In the genomic region with DNA sequence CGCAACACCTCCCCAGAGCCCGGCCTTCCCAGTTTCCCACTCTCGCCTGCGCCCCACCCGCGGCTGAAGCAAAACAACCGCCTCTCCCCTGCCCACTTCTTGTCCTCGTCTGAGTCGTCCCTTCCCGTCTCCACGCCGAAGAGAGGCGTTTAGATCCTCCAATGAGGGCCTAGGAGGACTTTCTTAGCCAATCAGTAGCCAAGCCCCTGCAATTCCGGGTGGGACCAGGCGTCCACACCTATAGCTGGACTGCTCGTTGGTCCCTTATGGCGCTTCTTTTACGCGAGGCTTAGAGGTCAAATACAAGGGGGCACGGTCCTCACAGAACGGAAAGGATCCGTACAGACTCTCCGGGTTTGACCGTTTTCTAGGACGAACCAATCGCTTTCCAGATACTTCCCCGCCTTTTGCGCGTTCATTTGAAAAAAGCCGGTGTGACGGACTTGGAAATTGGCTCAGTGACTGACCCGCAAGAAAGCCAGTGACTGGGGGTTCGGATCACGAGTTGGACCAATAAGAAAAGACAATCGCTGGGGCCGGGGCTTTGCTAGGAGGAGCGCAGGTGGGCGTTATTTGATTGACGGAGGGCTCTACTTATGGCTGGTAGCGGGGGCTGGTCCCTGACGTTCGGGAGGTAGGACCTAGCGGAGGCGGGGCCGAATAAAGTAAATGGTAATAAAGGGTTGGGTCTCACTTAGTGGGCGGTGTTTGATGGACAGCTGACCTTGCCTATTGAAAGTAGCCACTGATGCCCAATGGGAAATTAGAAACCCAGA, we compare ENCODE assay signal across 1 cellular context.
TF ChIP-seq lines count a peak whose summit lies in the region.

No MANE protein-coding gene starts in this region.

TF ChIP-seq in HepG2, 621 proteins besides CTCF, POLR2A, EP300 and RAD21 (continued from another document and continues in another):
- TF ChIP-seq, protein P1, sequence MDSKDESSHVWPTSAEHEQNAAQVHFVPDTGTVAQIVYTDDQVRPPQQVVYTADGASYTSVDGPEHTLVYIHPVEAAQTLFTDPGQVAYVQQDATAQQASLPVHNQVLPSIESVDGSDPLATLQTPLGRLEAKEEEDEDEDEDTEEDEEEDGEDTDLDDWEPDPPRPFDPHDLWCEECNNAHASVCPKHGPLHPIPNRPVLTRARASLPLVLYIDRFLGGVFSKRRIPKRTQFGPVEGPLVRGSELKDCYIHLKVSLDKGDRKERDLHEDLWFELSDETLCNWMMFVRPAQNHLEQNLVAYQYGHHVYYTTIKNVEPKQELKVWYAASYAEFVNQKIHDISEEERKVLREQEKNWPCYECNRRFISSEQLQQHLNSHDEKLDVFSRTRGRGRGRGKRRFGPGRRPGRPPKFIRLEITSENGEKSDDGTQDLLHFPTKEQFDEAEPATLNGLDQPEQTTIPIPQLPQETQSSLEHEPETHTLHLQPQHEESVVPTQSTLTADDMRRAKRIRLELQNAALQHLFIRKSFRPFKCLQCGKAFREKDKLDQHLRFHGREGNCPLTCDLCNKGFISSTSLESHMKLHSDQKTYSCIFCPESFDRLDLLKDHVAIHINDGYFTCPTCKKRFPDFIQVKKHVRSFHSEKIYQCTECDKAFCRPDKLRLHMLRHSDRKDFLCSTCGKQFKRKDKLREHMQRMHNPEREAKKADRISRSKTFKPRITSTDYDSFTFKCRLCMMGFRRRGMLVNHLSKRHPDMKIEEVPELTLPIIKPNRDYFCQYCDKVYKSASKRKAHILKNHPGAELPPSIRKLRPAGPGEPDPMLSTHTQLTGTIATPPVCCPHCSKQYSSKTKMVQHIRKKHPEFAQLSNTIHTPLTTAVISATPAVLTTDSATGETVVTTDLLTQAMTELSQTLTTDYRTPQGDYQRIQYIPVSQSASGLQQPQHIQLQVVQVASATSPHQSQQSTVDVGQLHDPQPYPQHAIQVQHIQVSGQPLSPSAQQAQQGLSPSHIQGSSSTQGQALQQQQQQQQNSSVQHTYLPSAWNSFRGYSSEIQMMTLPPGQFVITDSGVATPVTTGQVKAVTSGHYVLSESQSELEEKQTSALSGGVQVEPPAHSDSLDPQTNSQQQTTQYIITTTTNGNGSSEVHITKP (CRISPR knock-in tag; IDR thresholded peaks at IDR 0.05; ENCODE audit: low read depth), result no peak; the same call in 1 of the 2 replicates
- TF ChIP-seq, protein P2, sequence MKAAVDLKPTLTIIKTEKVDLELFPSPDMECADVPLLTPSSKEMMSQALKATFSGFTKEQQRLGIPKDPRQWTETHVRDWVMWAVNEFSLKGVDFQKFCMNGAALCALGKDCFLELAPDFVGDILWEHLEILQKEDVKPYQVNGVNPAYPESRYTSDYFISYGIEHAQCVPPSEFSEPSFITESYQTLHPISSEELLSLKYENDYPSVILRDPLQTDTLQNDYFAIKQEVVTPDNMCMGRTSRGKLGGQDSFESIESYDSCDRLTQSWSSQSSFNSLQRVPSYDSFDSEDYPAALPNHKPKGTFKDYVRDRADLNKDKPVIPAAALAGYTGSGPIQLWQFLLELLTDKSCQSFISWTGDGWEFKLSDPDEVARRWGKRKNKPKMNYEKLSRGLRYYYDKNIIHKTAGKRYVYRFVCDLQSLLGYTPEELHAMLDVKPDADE (CRISPR knock-in tag; IDR thresholded peaks at IDR 0.05), result no peak
- peak; percentile 61 for TF ChIP-seq JARID2 (CRISPR knock-in tag; IDR thresholded peaks at IDR 0.05; ENCODE audit: insufficient replicate concordance)
- TF ChIP-seq, protein P3, sequence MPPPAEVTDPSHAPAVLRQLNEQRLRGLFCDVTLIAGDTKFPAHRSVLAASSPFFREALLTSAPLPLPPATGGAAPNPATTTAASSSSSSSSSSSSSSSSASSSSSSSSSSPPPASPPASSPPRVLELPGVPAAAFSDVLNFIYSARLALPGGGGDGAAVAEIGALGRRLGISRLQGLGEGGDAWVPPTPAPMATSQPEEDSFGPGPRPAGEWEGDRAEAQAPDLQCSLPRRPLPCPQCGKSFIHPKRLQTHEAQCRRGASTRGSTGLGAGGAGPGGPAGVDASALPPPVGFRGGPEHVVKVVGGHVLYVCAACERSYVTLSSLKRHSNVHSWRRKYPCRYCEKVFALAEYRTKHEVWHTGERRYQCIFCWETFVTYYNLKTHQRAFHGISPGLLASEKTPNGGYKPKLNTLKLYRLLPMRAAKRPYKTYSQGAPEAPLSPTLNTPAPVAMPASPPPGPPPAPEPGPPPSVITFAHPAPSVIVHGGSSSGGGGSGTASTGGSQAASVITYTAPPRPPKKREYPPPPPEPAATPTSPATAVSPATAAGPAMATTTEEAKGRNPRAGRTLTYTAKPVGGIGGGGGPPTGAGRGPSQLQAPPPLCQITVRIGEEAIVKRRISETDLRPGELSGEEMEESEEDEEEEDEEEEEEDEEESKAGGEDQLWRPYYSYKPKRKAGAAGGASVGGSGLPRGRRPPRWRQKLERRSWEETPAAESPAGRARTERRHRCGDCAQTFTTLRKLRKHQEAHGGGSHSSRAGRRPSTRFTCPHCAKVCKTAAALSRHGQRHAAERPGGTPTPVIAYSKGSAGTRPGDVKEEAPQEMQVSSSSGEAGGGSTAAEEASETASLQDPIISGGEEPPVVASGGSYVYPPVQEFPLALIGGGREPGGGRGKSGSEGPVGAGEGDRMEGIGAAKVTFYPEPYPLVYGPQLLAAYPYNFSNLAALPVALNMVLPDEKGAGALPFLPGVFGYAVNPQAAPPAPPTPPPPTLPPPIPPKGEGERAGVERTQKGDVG (CRISPR knock-in tag; IDR thresholded peaks at IDR 0.05; ENCODE audit: borderline replicate concordance), result peak; percentile 75; the same call in 1 of the 2 replicates
- no peak for TF ChIP-seq HMG20B (CRISPR knock-in tag; conservative IDR thresholded peaks at IDR 0.05)
- TF ChIP-seq, protein P4, sequence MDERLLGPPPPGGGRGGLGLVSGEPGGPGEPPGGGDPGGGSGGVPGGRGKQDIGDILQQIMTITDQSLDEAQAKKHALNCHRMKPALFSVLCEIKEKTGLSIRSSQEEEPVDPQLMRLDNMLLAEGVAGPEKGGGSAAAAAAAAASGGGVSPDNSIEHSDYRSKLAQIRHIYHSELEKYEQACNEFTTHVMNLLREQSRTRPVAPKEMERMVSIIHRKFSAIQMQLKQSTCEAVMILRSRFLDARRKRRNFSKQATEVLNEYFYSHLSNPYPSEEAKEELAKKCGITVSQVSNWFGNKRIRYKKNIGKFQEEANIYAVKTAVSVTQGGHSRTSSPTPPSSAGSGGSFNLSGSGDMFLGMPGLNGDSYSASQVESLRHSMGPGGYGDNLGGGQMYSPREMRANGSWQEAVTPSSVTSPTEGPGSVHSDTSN (CRISPR knock-in tag; IDR thresholded peaks at IDR 0.05), result peak; percentile 94
- TF ChIP-seq NFATC3 (CRISPR knock-in tag; IDR thresholded peaks at IDR 0.05), result peak; percentile 23; the same call in 1 of the 2 replicates
- TF ChIP-seq ZSCAN25 (CRISPR knock-in tag; IDR thresholded peaks at IDR 0.05), result peak; percentile 97
- TF ChIP-seq, protein P5, sequence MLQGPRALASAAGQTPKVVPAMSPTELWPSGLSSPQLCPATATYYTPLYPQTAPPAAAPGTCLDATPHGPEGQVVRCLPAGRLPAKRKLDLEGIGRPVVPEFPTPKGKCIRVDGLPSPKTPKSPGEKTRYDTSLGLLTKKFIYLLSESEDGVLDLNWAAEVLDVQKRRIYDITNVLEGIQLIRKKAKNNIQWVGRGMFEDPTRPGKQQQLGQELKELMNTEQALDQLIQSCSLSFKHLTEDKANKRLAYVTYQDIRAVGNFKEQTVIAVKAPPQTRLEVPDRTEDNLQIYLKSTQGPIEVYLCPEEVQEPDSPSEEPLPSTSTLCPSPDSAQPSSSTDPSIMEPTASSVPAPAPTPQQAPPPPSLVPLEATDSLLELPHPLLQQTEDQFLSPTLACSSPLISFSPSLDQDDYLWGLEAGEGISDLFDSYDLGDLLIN (CRISPR knock-in tag; IDR thresholded peaks at IDR 0.05; ENCODE audit: borderline replicate concordance), result peak; percentile 75; the same call in 1 of the 2 replicates
- TF ChIP-seq KMT2B (CRISPR knock-in tag; IDR thresholded peaks at IDR 0.05), result peak; percentile 71; the same call in 1 of the 2 replicates
- peak; percentile 87; the same call in 1 of the 2 replicates for TF ChIP-seq ZNF615 (CRISPR knock-in tag; IDR thresholded peaks at IDR 0.05; ENCODE audit: borderline replicate concordance)
- no peak for TF ChIP-seq WIZ (CRISPR knock-in tag; IDR thresholded peaks at IDR 0.05)
- peak; percentile 96 for TF ChIP-seq POLR2AphosphoS2 (IDR thresholded peaks at IDR 0.05; ENCODE audit: low read depth, low read length)
- 0 out of 2 replicates have a peak, but pooled peaks have one; percentile 35 for TF ChIP-seq EEA1 (CRISPR knock-in tag; IDR thresholded peaks at IDR 0.05; ENCODE audit: borderline replicate concordance)
- TF ChIP-seq ZSCAN30 (CRISPR knock-in tag; IDR thresholded peaks at IDR 0.05), result 0 out of 2 replicates have a peak, but pooled peaks have one; percentile 26
- TF ChIP-seq, protein P6, sequence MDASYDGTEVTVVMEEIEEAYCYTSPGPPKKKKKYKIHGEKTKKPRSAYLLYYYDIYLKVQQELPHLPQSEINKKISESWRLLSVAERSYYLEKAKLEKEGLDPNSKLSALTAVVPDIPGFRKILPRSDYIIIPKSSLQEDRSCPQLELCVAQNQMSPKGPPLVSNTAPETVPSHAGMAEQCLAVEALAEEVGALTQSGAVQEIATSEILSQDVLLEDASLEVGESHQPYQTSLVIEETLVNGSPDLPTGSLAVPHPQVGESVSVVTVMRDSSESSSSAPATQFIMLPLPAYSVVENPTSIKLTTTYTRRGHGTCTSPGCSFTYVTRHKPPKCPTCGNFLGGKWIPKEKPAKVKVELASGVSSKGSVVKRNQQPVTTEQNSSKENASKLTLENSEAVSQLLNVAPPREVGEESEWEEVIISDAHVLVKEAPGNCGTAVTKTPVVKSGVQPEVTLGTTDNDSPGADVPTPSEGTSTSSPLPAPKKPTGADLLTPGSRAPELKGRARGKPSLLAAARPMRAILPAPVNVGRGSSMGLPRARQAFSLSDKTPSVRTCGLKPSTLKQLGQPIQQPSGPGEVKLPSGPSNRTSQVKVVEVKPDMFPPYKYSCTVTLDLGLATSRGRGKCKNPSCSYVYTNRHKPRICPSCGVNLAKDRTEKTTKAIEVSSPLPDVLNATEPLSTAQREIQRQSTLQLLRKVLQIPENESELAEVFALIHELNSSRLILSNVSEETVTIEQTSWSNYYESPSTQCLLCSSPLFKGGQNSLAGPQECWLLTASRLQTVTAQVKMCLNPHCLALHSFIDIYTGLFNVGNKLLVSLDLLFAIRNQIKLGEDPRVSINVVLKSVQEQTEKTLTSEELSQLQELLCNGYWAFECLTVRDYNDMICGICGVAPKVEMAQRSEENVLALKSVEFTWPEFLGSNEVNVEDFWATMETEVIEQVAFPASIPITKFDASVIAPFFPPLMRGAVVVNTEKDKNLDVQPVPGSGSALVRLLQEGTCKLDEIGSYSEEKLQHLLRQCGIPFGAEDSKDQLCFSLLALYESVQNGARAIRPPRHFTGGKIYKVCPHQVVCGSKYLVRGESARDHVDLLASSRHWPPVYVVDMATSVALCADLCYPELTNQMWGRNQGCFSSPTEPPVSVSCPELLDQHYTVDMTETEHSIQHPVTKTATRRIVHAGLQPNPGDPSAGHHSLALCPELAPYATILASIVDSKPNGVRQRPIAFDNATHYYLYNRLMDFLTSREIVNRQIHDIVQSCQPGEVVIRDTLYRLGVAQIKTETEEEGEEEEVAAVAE (CRISPR knock-in tag; IDR thresholded peaks at IDR 0.05; ENCODE audit: borderline replicate concordance), result peak; percentile 82
- no peak for TF ChIP-seq MEIS1 (CRISPR knock-in tag; IDR thresholded peaks at IDR 0.05; ENCODE audit: borderline replicate concordance)
- TF ChIP-seq ZNF12 (CRISPR knock-in tag; IDR thresholded peaks at IDR 0.05), result no peak
- TF ChIP-seq, protein P7, sequence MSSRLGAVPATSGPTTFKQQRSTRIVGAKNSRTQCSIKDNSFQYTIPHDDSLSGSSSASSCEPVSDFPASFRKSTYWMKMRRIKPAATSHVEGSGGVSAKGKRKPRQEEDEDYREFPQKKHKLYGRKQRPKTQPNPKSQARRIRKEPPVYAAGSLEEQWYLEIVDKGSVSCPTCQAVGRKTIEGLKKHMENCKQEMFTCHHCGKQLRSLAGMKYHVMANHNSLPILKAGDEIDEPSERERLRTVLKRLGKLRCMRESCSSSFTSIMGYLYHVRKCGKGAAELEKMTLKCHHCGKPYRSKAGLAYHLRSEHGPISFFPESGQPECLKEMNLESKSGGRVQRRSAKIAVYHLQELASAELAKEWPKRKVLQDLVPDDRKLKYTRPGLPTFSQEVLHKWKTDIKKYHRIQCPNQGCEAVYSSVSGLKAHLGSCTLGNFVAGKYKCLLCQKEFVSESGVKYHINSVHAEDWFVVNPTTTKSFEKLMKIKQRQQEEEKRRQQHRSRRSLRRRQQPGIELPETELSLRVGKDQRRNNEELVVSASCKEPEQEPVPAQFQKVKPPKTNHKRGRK (CRISPR knock-in tag; IDR thresholded peaks at IDR 0.05), result no peak
- TF ChIP-seq ZNF569 (CRISPR knock-in tag; IDR thresholded peaks at IDR 0.05; ENCODE audit: borderline replicate concordance), result no peak
- peak; percentile 83; the same call in 1 of the 2 replicates for TF ChIP-seq KDM2A (CRISPR knock-in tag; IDR thresholded peaks at IDR 0.05; ENCODE audit: borderline replicate concordance, low read depth)
- TF ChIP-seq, protein P8, sequence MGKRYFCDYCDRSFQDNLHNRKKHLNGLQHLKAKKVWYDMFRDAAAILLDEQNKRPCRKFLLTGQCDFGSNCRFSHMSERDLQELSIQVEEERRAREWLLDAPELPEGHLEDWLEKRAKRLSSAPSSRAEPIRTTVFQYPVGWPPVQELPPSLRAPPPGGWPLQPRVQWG (CRISPR knock-in tag; IDR thresholded peaks at IDR 0.05; ENCODE audit: borderline replicate concordance, low read depth), result no peak
- TF ChIP-seq ZNF143 (CRISPR knock-in tag; IDR thresholded peaks at IDR 0.05), result peak; percentile 60
- TF ChIP-seq, protein P9, sequence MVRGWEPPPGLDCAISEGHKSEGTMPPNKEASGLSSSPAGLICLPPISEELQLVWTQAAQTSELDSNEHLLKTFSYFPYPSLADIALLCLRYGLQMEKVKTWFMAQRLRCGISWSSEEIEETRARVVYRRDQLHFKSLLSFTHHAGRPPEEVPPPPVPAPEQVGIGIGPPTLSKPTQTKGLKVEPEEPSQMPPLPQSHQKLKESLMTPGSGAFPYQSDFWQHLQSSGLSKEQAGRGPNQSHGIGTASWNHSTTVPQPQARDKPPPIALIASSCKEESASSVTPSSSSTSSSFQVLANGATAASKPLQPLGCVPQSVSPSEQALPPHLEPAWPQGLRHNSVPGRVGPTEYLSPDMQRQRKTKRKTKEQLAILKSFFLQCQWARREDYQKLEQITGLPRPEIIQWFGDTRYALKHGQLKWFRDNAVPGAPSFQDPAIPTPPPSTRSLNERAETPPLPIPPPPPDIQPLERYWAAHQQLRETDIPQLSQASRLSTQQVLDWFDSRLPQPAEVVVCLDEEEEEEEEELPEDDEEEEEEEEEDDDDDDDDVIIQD (CRISPR knock-in tag; IDR thresholded peaks at IDR 0.05; ENCODE audit: low read depth), result peak; percentile 73; the same call in 1 of the 2 replicates
- TF ChIP-seq, protein P10, sequence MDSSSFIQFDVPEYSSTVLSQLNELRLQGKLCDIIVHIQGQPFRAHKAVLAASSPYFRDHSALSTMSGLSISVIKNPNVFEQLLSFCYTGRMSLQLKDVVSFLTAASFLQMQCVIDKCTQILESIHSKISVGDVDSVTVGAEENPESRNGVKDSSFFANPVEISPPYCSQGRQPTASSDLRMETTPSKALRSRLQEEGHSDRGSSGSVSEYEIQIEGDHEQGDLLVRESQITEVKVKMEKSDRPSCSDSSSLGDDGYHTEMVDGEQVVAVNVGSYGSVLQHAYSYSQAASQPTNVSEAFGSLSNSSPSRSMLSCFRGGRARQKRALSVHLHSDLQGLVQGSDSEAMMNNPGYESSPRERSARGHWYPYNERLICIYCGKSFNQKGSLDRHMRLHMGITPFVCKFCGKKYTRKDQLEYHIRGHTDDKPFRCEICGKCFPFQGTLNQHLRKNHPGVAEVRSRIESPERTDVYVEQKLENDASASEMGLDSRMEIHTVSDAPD (CRISPR knock-in tag; IDR thresholded peaks at IDR 0.05), result no peak; the same call in 1 of the 2 replicates
